Comparison of ENCODE assay signal across 29 cellular contexts in the genomic region with DNA sequence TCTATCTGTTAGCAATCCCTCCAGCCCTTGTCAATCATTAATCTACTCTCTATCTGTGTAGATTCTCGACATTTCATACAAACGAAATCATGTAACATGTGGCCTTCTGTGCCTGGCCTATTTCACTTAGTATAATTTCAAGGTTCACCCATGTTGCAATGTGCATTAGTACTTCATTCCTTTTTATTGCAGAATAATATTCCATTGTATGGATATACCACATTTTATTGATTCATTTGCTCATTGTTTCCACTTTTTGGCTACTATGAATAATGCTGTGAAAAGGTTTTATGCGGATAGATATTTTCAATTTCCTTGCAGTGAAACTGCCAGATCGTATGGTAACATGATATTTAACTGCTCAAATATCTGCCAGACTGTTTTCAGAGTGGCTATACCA.
"Had no signal": no experiment of that assay in that cellular context is flagged by ENCODE, and none has a peak within 500 bp of the region (broad histone marks: within the 10 kb centered on the region; RNA-seq: fewer than 3 reads in every experiment).

No MANE protein-coding gene starts in this region.

- H3K27me3 Mint-ChIP-seq: activated CD4-positive, alpha-beta memory T cell treated with anti-CD3 and anti-CD28 coated beads for 36 hours; activated CD4-positive, alpha-beta T cell treated with anti-CD3 and anti-CD28 coated beads for 36 hours; activated CD4-positive, alpha-beta T cell treated with anti-CD3 and anti-CD28 coated beads, Interleukin-2, amount 10 ng/mL, durations not matched to agents 24 days and 14 days; activated CD8-positive, alpha-beta memory T cell treated with anti-CD3 and anti-CD28 coated beads, Interleukin-2, amount 10 ng/mL, durations not matched to agents 7 days and 5 days; activated naive CD4-positive, alpha-beta T cell treated with anti-CD3 and anti-CD28 coated beads, Interleukin-2, amount 50 U/mL, for 24 hours; activated naive CD8-positive, alpha-beta T cell treated with anti-CD3 and anti-CD28 coated beads for 36 hours; activated naive CD8-positive, alpha-beta T cell treated with anti-CD3 and anti-CD28 coated beads, Interleukin-2, amount 50 U/mL, for 24 hours; activated T-cell treated with anti-CD3 and anti-CD28 coated beads, Interleukin-2, amount 50 U/mL, for 24 hours; activated T-helper 17 cell treated with anti-CD3 and anti-CD28 coated beads, Interleukin-2, amount 50 U/mL, for 72 hours had no signal

- H3K27ac Mint-ChIP-seq: activated CD4-positive, alpha-beta memory T cell treated with anti-CD3 and anti-CD28 coated beads for 36 hours; activated CD4-positive, alpha-beta T cell treated with anti-CD3 and anti-CD28 coated beads for 36 hours; activated CD4-positive, alpha-beta T cell treated with anti-CD3 and anti-CD28 coated beads, Interleukin-2, amount 10 ng/mL, durations not matched to agents 24 days and 14 days; activated CD8-positive, alpha-beta memory T cell treated with anti-CD3 and anti-CD28 coated beads, Interleukin-2, amount 10 ng/mL, durations not matched to agents 7 days and 5 days; activated CD8-positive, alpha-beta T cell treated with anti-CD3 and anti-CD28 coated beads, Interleukin-2, amount 10 ng/mL, durations not matched to agents 7 days and 5 days; activated naive CD4-positive, alpha-beta T cell treated with anti-CD3 and anti-CD28 coated beads for 36 hours; activated naive CD4-positive, alpha-beta T cell treated with anti-CD3 and anti-CD28 coated beads, Interleukin-2, amount 50 U/mL, for 24 hours; activated naive CD8-positive, alpha-beta T cell treated with anti-CD3 and anti-CD28 coated beads for 36 hours; activated naive CD8-positive, alpha-beta T cell treated with anti-CD3 and anti-CD28 coated beads, Interleukin-2, amount 50 U/mL, for 24 hours; activated T-cell treated with anti-CD3 and anti-CD28 coated beads, Interleukin-2, amount 50 U/mL, for 24 hours; activated T-helper 17 cell treated with anti-CD3 and anti-CD28 coated beads, Interleukin-2, amount 50 U/mL, for 72 hours had no signal

- H3K9me3 Mint-ChIP-seq: activated CD4-positive, alpha-beta T cell treated with anti-CD3 and anti-CD28 coated beads, Interleukin-2, amount 10 ng/mL, durations not matched to agents 24 days and 14 days; activated naive CD4-positive, alpha-beta T cell treated with anti-CD3 and anti-CD28 coated beads, Interleukin-2, amount 50 U/mL, for 24 hours; activated naive CD8-positive, alpha-beta T cell treated with anti-CD3 and anti-CD28 coated beads, Interleukin-2, amount 50 U/mL, for 24 hours; activated T-helper 17 cell treated with anti-CD3 and anti-CD28 coated beads, Interleukin-2, amount 50 U/mL, for 72 hours had no signal

- DNase-seq: activated CD4-positive, alpha-beta memory T cell treated with anti-CD3 and anti-CD28 coated beads for 36 hours; activated CD4-positive, alpha-beta T cell treated with anti-CD3 and anti-CD28 coated beads for 36 hours; activated CD4-positive, alpha-beta T cell treated with anti-CD3 and anti-CD28 coated beads, Interleukin-2, amount 10 ng/mL, durations not matched to agents 24 days and 14 days; activated CD4-positive, CD25-positive, alpha-beta regulatory T cell; activated CD4-positive, CD25-positive, alpha-beta regulatory T cell treated with anti-CD3 and anti-CD28 coated beads, Interleukin-2, amount 50 U/mL, for 72 hours; activated CD8-positive, alpha-beta memory T cell treated with anti-CD3 and anti-CD28 coated beads, Interleukin-2, amount 10 ng/mL, durations not matched to agents 7 days and 5 days; activated CD8-positive, alpha-beta memory T cell treated with anti-CD3 and anti-CD28 coated beads, Interleukin-2, amount 50 U/mL, for 4 hours; activated CD8-positive, alpha-beta T cell treated with anti-CD3 and anti-CD28 coated beads, Interleukin-2, amount 10 ng/mL, durations not matched to agents 7 days and 5 days; activated effector memory CD4-positive, alpha-beta T cell treated with Interleukin-2 at 50 U/mL for 16 hours; activated naive CD4-positive, alpha-beta T cell treated with anti-CD3 and anti-CD28 coated beads for 36 hours; activated naive CD8-positive, alpha-beta T cell treated with anti-CD3 and anti-CD28 coated beads for 36 hours; activated naive CD8-positive, alpha-beta T cell treated with anti-CD3 and anti-CD28 coated beads, Interleukin-2, amount 50 U/mL, for 24 hours; activated T-cell treated with anti-CD3 and anti-CD28 coated beads, Interleukin-2, amount 50 U/mL, for 24 hours; central memory CD4-positive, alpha-beta T cell; cerebellar nuclear complex; colonic mucosa; effector CD8-positive, alpha-beta T cell; esophagus squamous epithelium; T-helper 2 cell had no signal

- H3K4me3 ChIP-seq: cardiac muscle cell had no signal

- H3K9me3 ChIP-seq: adrenal gland, ascending aorta, breast epithelium, colonic mucosa, esophagus squamous epithelium, gastroesophageal sphincter had no signal

- H3K36me3 Mint-ChIP-seq: activated CD8-positive, alpha-beta memory T cell treated with anti-CD3 and anti-CD28 coated beads, Interleukin-2, amount 10 ng/mL, durations not matched to agents 7 days and 5 days had no signal

- H3K27ac ChIP-seq: adrenal gland, ascending aorta, breast epithelium, cardiac muscle cell, colonic mucosa, epithelial cell of prostate, esophagus squamous epithelium, heart right ventricle had no signal

- H3K4me1 Mint-ChIP-seq: activated CD4-positive, alpha-beta T cell treated with anti-CD3 and anti-CD28 coated beads for 36 hours; activated CD8-positive, alpha-beta memory T cell treated with anti-CD3 and anti-CD28 coated beads, Interleukin-2, amount 10 ng/mL, durations not matched to agents 7 days and 5 days; activated naive CD8-positive, alpha-beta T cell treated with anti-CD3 and anti-CD28 coated beads, Interleukin-2, amount 50 U/mL, for 24 hours; brain had no signal

- H3K27me3 ChIP-seq: adrenal gland, ascending aorta, breast epithelium, cardiac muscle cell, colonic mucosa, esophagus squamous epithelium, gastroesophageal sphincter, heart right ventricle had no signal

- H3K36me3 ChIP-seq: adrenal gland, ascending aorta, breast epithelium, cardiac muscle cell, colonic mucosa, esophagus squamous epithelium, gastroesophageal sphincter, heart right ventricle had no signal

- H3K4me1 ChIP-seq: adrenal gland, ascending aorta, breast epithelium, colonic mucosa, heart right ventricle had no signal

- H3K4me3 Mint-ChIP-seq: activated CD4-positive, alpha-beta memory T cell treated with anti-CD3 and anti-CD28 coated beads for 36 hours; activated CD4-positive, alpha-beta T cell treated with anti-CD3 and anti-CD28 coated beads for 36 hours; activated CD4-positive, alpha-beta T cell treated with anti-CD3 and anti-CD28 coated beads, Interleukin-2, amount 10 ng/mL, durations not matched to agents 24 days and 14 days; activated CD8-positive, alpha-beta memory T cell treated with anti-CD3 and anti-CD28 coated beads, Interleukin-2, amount 10 ng/mL, durations not matched to agents 7 days and 5 days; activated CD8-positive, alpha-beta T cell treated with anti-CD3 and anti-CD28 coated beads, Interleukin-2, amount 10 ng/mL, durations not matched to agents 7 days and 5 days; activated naive CD4-positive, alpha-beta T cell treated with anti-CD3 and anti-CD28 coated beads for 36 hours; activated naive CD8-positive, alpha-beta T cell treated with anti-CD3 and anti-CD28 coated beads for 36 hours; activated naive CD8-positive, alpha-beta T cell treated with anti-CD3 and anti-CD28 coated beads, Interleukin-2, amount 50 U/mL, for 24 hours; activated T-cell treated with anti-CD3 and anti-CD28 coated beads, Interleukin-2, amount 50 U/mL, for 24 hours; activated T-helper 17 cell treated with anti-CD3 and anti-CD28 coated beads, Interleukin-2, amount 50 U/mL, for 72 hours had no signal
